ENCODE assay signal across 27 cellular contexts in genomic region chr5:140544986-140545385, GRCh38. TPM values are rescaled to one million over a fixed set of nuclear protein-coding genes. Genes with fewer than 3 reads are reported as not detected.
"Had no signal": no experiment of that assay in that cellular context is flagged by ENCODE, and none has a peak within 500 bp of the region (broad histone marks: within the 10 kb centered on the region; RNA-seq: fewer than 3 reads in every experiment).

No MANE protein-coding gene starts in this region.

- H3K27me3 ChIP-seq: adrenal gland, body of pancreas, gastrocnemius medialis, hepatocyte, neutrophil, right lobe of liver, testis had no signal

- H3K4me3 ChIP-seq: adrenal gland, body of pancreas, gastrocnemius medialis, hepatocyte, right lobe of liver, SK-N-MC, testis had no signal

- DNase-seq: activated B cell treated with CpG ODN at 0.5 μM for 24 hours; activated CD4-positive, alpha-beta T cell treated with anti-CD3 and anti-CD28 coated beads, Interleukin-2, amount 50 U/mL, for 4 hours; activated CD8-positive, alpha-beta memory T cell treated with anti-CD3 and anti-CD28 coated beads, Interleukin-2, amount 50 U/mL, for 4 hours; activated gamma-delta T cell treated with Interleukin-2 at 50 U/mL for 16 hours; activated T-cell treated with anti-CD3 and anti-CD28 coated beads, Interleukin-2, amount 50 U/mL, for 1 hour; adrenal gland; aorta; body of pancreas; effector CD8-positive, alpha-beta T cell; gastrocnemius medialis; islet precursor cell; left cardiac atrium; left ventricle myocardium superior; naive B cell; right lobe of liver; stimulated activated CD4-positive, alpha-beta T cell treated with anti-CD3 and anti-CD28 coated beads, Interleukin-2, amount 100 ng/mL, for 48 hours; stimulated activated naive CD8-positive, alpha-beta T cell treated with anti-CD3 and anti-CD28 coated beads, Interleukin-15, Interleukin-2, amounts not matched to agents 100 U/mL and 50 U/mL, for 24 hours; testis; trophoblast cell had no signal

- H3K9me3 Mint-ChIP-seq: activated B cell treated with CpG ODN at 0.5 μM for 24 hours; activated naive CD4-positive, alpha-beta T cell treated with anti-CD3 and anti-CD28 coated beads, Interleukin-2, amount 50 U/mL, for 72 hours; activated T-helper 17 cell treated with anti-CD3 and anti-CD28 coated beads, Interleukin-2, amount 50 U/mL, for 72 hours; mesothelial cell of epicardium; naive B cell; T-helper 1 cell treated with Interleukin-12 subunit alpha and Interleukin-12 subunit beta and Interleukin-4 antibody, amounts not matched to agents 30 μg/mL and 1 μg/mL, for 36 hours had no signal

- H3K4me1 Mint-ChIP-seq: activated T-helper 17 cell treated with anti-CD3 and anti-CD28 coated beads, Interleukin-2, amount 50 U/mL, for 72 hours had no signal

- ATAC-seq: activated naive CD4-positive, alpha-beta T cell treated with anti-CD3 and anti-CD28 coated beads, Interleukin-2, amount 50 U/mL, for 72 hours; activated T-helper 17 cell treated with anti-CD3 and anti-CD28 coated beads, Interleukin-2, amount 50 U/mL, for 72 hours; body of pancreas; gastrocnemius medialis; left cardiac atrium; left ventricle myocardium superior; right lobe of liver; stimulated activated naive CD8-positive, alpha-beta T cell treated with anti-CD3 and anti-CD28 coated beads, Interleukin-15, Interleukin-2, amounts not matched to agents 100 U/mL and 50 U/mL, for 24 hours had no signal

- H3K27me3 Mint-ChIP-seq: activated B cell treated with CpG ODN at 0.5 μM for 24 hours; activated T-helper 17 cell treated with anti-CD3 and anti-CD28 coated beads, Interleukin-2, amount 50 U/mL, for 72 hours; naive B cell had no signal

- H3K27ac Mint-ChIP-seq: activated B cell treated with CpG ODN at 0.5 μM for 24 hours; activated T-helper 17 cell treated with anti-CD3 and anti-CD28 coated beads, Interleukin-2, amount 50 U/mL, for 72 hours; mesothelial cell of epicardium; T-helper 1 cell treated with Interleukin-12 subunit alpha and Interleukin-12 subunit beta and Interleukin-4 antibody, amounts not matched to agents 30 μg/mL and 1 μg/mL, for 36 hours had no signal

- H3K4me3 Mint-ChIP-seq: activated B cell treated with CpG ODN at 0.5 μM for 24 hours; activated T-helper 17 cell treated with anti-CD3 and anti-CD28 coated beads, Interleukin-2, amount 50 U/mL, for 72 hours; mesothelial cell of epicardium; T-helper 1 cell treated with Interleukin-12 subunit alpha and Interleukin-12 subunit beta and Interleukin-4 antibody, amounts not matched to agents 30 μg/mL and 1 μg/mL, for 36 hours had no signal

RNA-seq across cellular contexts. Expression of gene EIF4EBP3, which starts 2.5 kb away (rescaled TPM):
- total RNA-seq: skeletal muscle tissue had no signal
